In genomic region chr3:37494206-37494605, GRCh38 we compare ENCODE assay signal across 14 cellular contexts. TPM values are rescaled to one million over a fixed set of nuclear protein-coding genes. Genes with fewer than 3 reads are reported as not detected.
DNase-seq lines count a peak whose midpoint lies in the region; ATAC-seq and TF ChIP-seq lines count a peak whose summit lies in the region.
"Had no signal": no experiment of that assay in that cellular context is flagged by ENCODE, and none has a peak within 500 bp of the region (broad histone marks: within the 10 kb centered on the region; RNA-seq: fewer than 3 reads in every experiment).

No MANE protein-coding gene starts in this region.

- WGBS in heart right ventricle, 2 donors: 64 to 69% methylated on average over 11 of the region's 11 CpGs

- no peak for TF ChIP-seq CTCF in heart right ventricle (IDR thresholded peaks at IDR 0.05)

- H3K36me3 ChIP-seq in heart right ventricle: peaks cover 0 to 22% (median 0%) of the 10 kb centered on the region in 9 donors

- peaks cover 24 to 78% (median 64%) of the 10 kb centered on the region in 9 donors for H3K4me1 ChIP-seq in heart right ventricle

- DNase-seq in Ammon's horn (ENCODE audit: low spot score) (peak; percentile 48), RPMI7951 (ENCODE audit: low read depth) (peak; percentile 32), heart right ventricle (peak in 1 of 2 donors; percentile 34), sciatic nerve (ENCODE audit: low spot score) (no peak), retina (no peak), NCI-H1436 (lab: John Stamatoyannopoulos, UW) (no peak), T-helper 1 cell (no peak)
- no peak for DNase-seq in activated CD4-positive, alpha-beta T cell treated with anti-CD3 and anti-CD28 coated beads for 4 hours
- DNase-seq: activated CD4-positive, alpha-beta T cell treated with anti-CD3 and anti-CD28 coated beads, Interleukin-2, amount 10 ng/mL, durations not matched to agents 7 days and 5 days; activated T-cell treated with anti-CD3 and anti-CD28 coated beads, Interleukin-2, amount 50 U/mL, for 4 hours; cerebellar nuclear complex; glutamatergic neuron; NCI-H2107; NCI-H82 had no signal

- H3K27me3 ChIP-seq in heart right ventricle: no peaks in the 10 kb centered on the region

- ATAC-seq in heart right ventricle (peak in 2 of 8 donors; percentile 3 to 33), sciatic nerve (peak; percentile 41)
- ATAC-seq: activated T-cell treated with anti-CD3 and anti-CD28 coated beads, Interleukin-2, amount 50 U/mL, for 4 hours had no signal

- intact Hi-C loops in heart right ventricle (cut with DNase I) (loop anchor here in 2 of 10 donors (5.0 kb wide), 1 partner anchor 37 kb away; no protein-coding TSS in a partner anchor), sciatic nerve (cut with DNase I) (no loop called here)

- H3K4me3 ChIP-seq in heart right ventricle: no peak overlapping the region

- H3K27ac ChIP-seq in heart right ventricle: peak overlapping the region in 8 of 10 donors; percentile 45 to 83 (median 80)

- H3K9me3 ChIP-seq in heart right ventricle: no peaks in the 10 kb centered on the region

RNA-seq across cellular contexts. Expression of gene ITGA9, which starts 42.3 kb away (rescaled TPM):
- 0.49 and 0.72 TPM in 2 replicates for total RNA-seq in RPMI7951 (2014; rRNA removed; shearing (Covaris generic))
- total RNA-seq in heart right ventricle (100 to 1,000 TPM in 1 of 10 donors, 10 to 100 TPM in 9; 35.6 to 104 (median 73.5) TPM), sciatic nerve (23.4 TPM)
- polyA plus RNA-seq in heart right ventricle: 10 to 100 TPM; 10.8 to 14.2 TPM
- total RNA-seq: activated CD4-positive, alpha-beta T cell treated with anti-CD3 and anti-CD28 coated beads, Interleukin-2, amount 10 ng/mL, durations not matched to agents 7 days and 5 days had no signal

Comparison
In these comparisons a context has a peak if more than half of its experiments do, and no peak if none do; other contexts are left out.
1. DNase-seq: peak in Ammon's horn (single experiment) and RPMI7951 (single experiment); none in sciatic nerve (single experiment), retina (single experiment), NCI-H1436 (single experiment), T-helper 1 cell (0 of 5) and activated CD4-positive, alpha-beta T cell treated with anti-CD3 and anti-CD28 coated beads for 4 hours (0 of 2).
2. RNA of gene ITGA9, which starts 42.3 kb away (total RNA-seq): 35.6 to 104 TPM in heart right ventricle and 23.4 TPM in sciatic nerve (single experiment); 0.49 to 0.72 TPM in RPMI7951; every median in the first group is over 10 times any median in the second.